16 cellular contexts compared by ENCODE assay signal in genomic region chrX:10447577-10448214, GRCh38.
DNase-seq lines count a peak whose midpoint lies in the region; ATAC-seq and TF ChIP-seq lines count a peak whose summit lies in the region.
"Had no signal": no experiment of that assay in that cellular context is flagged by ENCODE, and none has a peak within 500 bp of the region (broad histone marks: within the 10 kb centered on the region; RNA-seq: fewer than 3 reads in every experiment).

No MANE protein-coding gene starts in this region.

- no peaks in the 10 kb centered on the region for H3K9me3 Mint-ChIP-seq in glutamatergic neuron (ENCODE audit: unreplicated experiment)
- H3K9me3 Mint-ChIP-seq: T-helper 2 cell treated with Interferon-gamma antibody and Interleukin-4, amounts not matched to agents 5 μg/mL and 100 μg/mL, for 36 hours had no signal

- in situ Hi-C loops in brain microvascular endothelial cell (cut with HindIII; ENCODE audit: low pct_ligation_motif_present, low sequenced_read_pairs), result no loop called here

- TF ChIP-seq CTCF in brain microvascular endothelial cell (IDR thresholded peaks at IDR 0.05; ENCODE audit: low read depth, low read length, missing control alignments) (no peak), psoas muscle (IDR thresholded peaks at IDR 0.05) (no peak), glutamatergic neuron (IDR thresholded peaks at IDR 0.05; ENCODE audit: partially characterized antibody, unreplicated experiment) (no peak)

- intact Hi-C loops in psoas muscle (cut with DNase I), result no loop called here

- no peak overlapping the region for H3K4me3 Mint-ChIP-seq in glutamatergic neuron (ENCODE audit: unreplicated experiment)
- H3K4me3 Mint-ChIP-seq: T-helper 2 cell treated with Interferon-gamma antibody and Interleukin-4, amounts not matched to agents 5 μg/mL and 100 μg/mL, for 36 hours had no signal

- H3K27me3 ChIP-seq in brain microvascular endothelial cell (replicated peaks), result no peaks in the 10 kb centered on the region
- no peaks in the 10 kb centered on the region for H3K27me3 ChIP-seq in psoas muscle (ENCODE audit: insufficient read depth in 3 of 3, low read length in 2 of 3)
- H3K27me3 ChIP-seq: gastrocnemius medialis had no signal

- no peaks in the 10 kb centered on the region for H3K4me1 ChIP-seq in psoas muscle
- H3K4me1 ChIP-seq: gastrocnemius medialis, HAP-1 had no signal

- no peaks in the 10 kb centered on the region for H3K9me3 ChIP-seq in psoas muscle
- H3K9me3 ChIP-seq: gastrocnemius medialis, HAP-1 had no signal

- no peak overlapping the region for H3K27ac Mint-ChIP-seq in glutamatergic neuron (ENCODE audit: unreplicated experiment)
- H3K27ac Mint-ChIP-seq: T-helper 2 cell treated with Interferon-gamma antibody and Interleukin-4, amounts not matched to agents 5 μg/mL and 100 μg/mL, for 36 hours had no signal

- DNase-seq in COLO829 (ENCODE audit: low spot score) (peak; percentile 56), M059J (ENCODE audit: low read depth) (peak; percentile 88), brain microvascular endothelial cell (peak; percentile 36), iris pigment epithelial cell (ENCODE audit: low read depth) (peak; percentile 65), SW 1271 (lab: John Stamatoyannopoulos, UW) (no peak), psoas muscle (no peak), glutamatergic neuron (no peak), NCI-H2029 treated with DMSO at 0.1 percent for 48 hours (lab: John Stamatoyannopoulos, UW) (no peak)
- DNase-seq: DMS 273 treated with DMSO at 0.1 percent for 48 hours, gastrocnemius medialis, NCI-H2029, NCI-H774 had no signal

- no peak overlapping the region for H3K4me3 ChIP-seq in brain microvascular endothelial cell (ENCODE audit: low read depth, low read length)
- H3K4me3 ChIP-seq in psoas muscle, result no peak overlapping the region
- H3K4me3 ChIP-seq: coronary artery, gastrocnemius medialis, HAP-1 had no signal

- no peaks in the 10 kb centered on the region for H3K27me3 Mint-ChIP-seq in glutamatergic neuron (ENCODE audit: unreplicated experiment)

- no peaks in the 10 kb centered on the region for H3K36me3 Mint-ChIP-seq in glutamatergic neuron (ENCODE audit: unreplicated experiment)

- no peaks in the 10 kb centered on the region for H3K36me3 ChIP-seq in brain microvascular endothelial cell (replicated peaks)
- no peaks in the 10 kb centered on the region for H3K36me3 ChIP-seq in psoas muscle (ENCODE audit: insufficient read depth in 1 of 2, low read depth in 1 of 2)
- H3K36me3 ChIP-seq: gastrocnemius medialis, HAP-1 had no signal

- 38 to 58% (median 38%) methylated on average over 4 of the region's 4 CpGs for WGBS in psoas muscle, 3 donors

- H3K4me1 Mint-ChIP-seq in glutamatergic neuron (ENCODE audit: low read depth, unreplicated experiment), result no peaks in the 10 kb centered on the region

- H3K27ac ChIP-seq in brain microvascular endothelial cell (no peak overlapping the region), psoas muscle (no peak overlapping the region)
- H3K27ac ChIP-seq: coronary artery, gastrocnemius medialis had no signal

- no peak for ATAC-seq in psoas muscle
- ATAC-seq: gastrocnemius medialis, Right ventricle myocardium inferior had no signal

Comparison
In these comparisons a context has a peak if more than half of its experiments do, and no peak if none do; other contexts are left out.
1. DNase-seq: peak in COLO829 (single experiment), M059J (single experiment), brain microvascular endothelial cell (single experiment) and iris pigment epithelial cell (single experiment); none in SW 1271 (0 of 2), psoas muscle (0 of 2), glutamatergic neuron (single experiment) and NCI-H2029 treated with DMSO at 0.1 percent for 48 hours (single experiment).